ENCODE assay signal across 11 cellular contexts in the genomic region with DNA sequence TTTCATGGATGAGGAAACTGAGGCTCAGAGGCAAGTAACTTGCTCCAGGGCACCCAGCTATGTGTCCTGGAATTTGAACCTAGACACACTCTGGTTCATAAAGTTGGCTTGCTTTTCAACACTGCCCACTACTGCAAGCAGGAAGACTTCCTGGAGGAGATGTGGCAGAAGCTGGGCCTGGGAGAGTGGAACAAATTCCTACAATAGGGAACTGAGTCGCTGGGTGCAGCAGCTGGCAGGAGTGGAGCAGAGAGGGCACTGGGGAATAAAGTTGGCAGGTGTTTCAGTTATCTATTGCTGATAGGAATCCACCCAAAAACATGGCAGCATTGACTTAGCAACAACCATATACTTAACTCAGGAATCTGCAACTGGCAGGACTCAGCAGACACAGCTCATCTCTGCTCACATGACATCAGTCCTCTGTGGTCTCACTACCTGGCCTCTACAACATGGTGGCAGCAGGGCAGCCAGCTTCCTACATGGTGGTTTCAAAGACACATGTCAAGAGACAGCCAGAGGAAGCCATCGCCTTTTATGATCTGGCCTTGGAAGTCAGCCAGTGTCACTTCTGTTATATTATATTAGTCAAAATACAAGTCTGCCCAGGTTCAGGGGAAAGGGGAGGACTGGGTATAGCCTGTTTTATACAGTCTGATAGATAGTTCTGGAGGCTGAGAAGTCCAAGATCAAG. TPM values are rescaled to one million over a fixed set of nuclear protein-coding genes. Genes with fewer than 3 reads are reported as not detected.
DNase-seq lines count a peak whose midpoint lies in the region; ATAC-seq and TF ChIP-seq lines count a peak whose summit lies in the region.
"Had no signal": no experiment of that assay in that cellular context is flagged by ENCODE, and none has a peak within 500 bp of the region (broad histone marks: within the 10 kb centered on the region; RNA-seq: fewer than 3 reads in every experiment).

No MANE protein-coding gene starts in this region.

- no peaks in the 10 kb centered on the region for H3K9me3 ChIP-seq in stomach
- no peaks in the 10 kb centered on the region for H3K9me3 ChIP-seq in CD8-positive, alpha-beta T cell (ENCODE audit: low read length)

- no peak overlapping the region for H3K27ac ChIP-seq in stomach
- H3K27ac ChIP-seq in CD8-positive, alpha-beta T cell (ENCODE audit: low read depth, low read length) = no peak overlapping the region

- no peaks in the 10 kb centered on the region for H3K36me3 Mint-ChIP-seq in activated CD4-positive, alpha-beta memory T cell treated with anti-CD3 and anti-CD28 coated beads for 36 hours
- H3K36me3 Mint-ChIP-seq in CD8-positive, alpha-beta T cell = no peaks in the 10 kb centered on the region

- H3K27me3 ChIP-seq in stomach = no peaks in the 10 kb centered on the region
- H3K27me3 ChIP-seq in CD8-positive, alpha-beta T cell (ENCODE audit: insufficient read depth, low read length) = no peaks in the 10 kb centered on the region

- peaks cover 9% of the 10 kb centered on the region for H3K27me3 Mint-ChIP-seq in activated CD4-positive, alpha-beta memory T cell treated with anti-CD3 and anti-CD28 coated beads for 36 hours
- H3K27me3 Mint-ChIP-seq in CD8-positive, alpha-beta T cell (ENCODE audit: low read depth) = peaks cover 10% of the 10 kb centered on the region

- 43 to 71% (median 61%) methylated on average over 2 of the region's 2 CpGs for WGBS in stomach, 5 donors

- TF ChIP-seq EP300 in stomach (IDR thresholded peaks at IDR 0.05) = no peak

- POLR2A ChIA-PET in activated CD4-positive, alpha-beta memory T cell treated with anti-CD3 and anti-CD28 coated beads for 36 hours (lab: Charles Lee) = no interaction called here
- POLR2A ChIA-PET in CD8-positive, alpha-beta T cell (lab: Charles Lee) = no interaction called here

- no peaks in the 10 kb centered on the region for H3K36me3 ChIP-seq in stomach
- H3K36me3 ChIP-seq in CD8-positive, alpha-beta T cell (ENCODE audit: insufficient read depth, low read length) = no peaks in the 10 kb centered on the region

- intact Hi-C loops in activated CD4-positive, alpha-beta memory T cell treated with anti-CD3 and anti-CD28 coated beads for 36 hours (cut with micrococcal nuclease) = no loop called here
- intact Hi-C loops in stomach (cut with DNase I; ENCODE audit: low total_unique reads) = no loop called here
- intact Hi-C loops in CD8-positive, alpha-beta T cell (cut with DNase I, micrococcal nuclease) = no loop called here

- no peak for TF ChIP-seq POLR2A in stomach (IDR thresholded peaks at IDR 0.05)

- H3K9me3 Mint-ChIP-seq in activated CD4-positive, alpha-beta memory T cell treated with anti-CD3 and anti-CD28 coated beads for 36 hours = no peaks in the 10 kb centered on the region
- no peaks in the 10 kb centered on the region for H3K9me3 Mint-ChIP-seq in CD8-positive, alpha-beta T cell

- no peak overlapping the region for H3K4me3 ChIP-seq in stomach
- H3K4me3 ChIP-seq in CD8-positive, alpha-beta T cell (ENCODE audit: low read depth, low read length) = no peak overlapping the region

- peaks cover 0 to 23% (median 1%) of the 10 kb centered on the region in 4 donors for H3K4me1 ChIP-seq in stomach
- H3K4me1 ChIP-seq in CD8-positive, alpha-beta T cell (ENCODE audit: insufficient read depth, low read length) = peaks cover 7% of the 10 kb centered on the region

- TF ChIP-seq CTCF in stomach (IDR thresholded peaks at IDR 0.05) = no peak
- no peak for TF ChIP-seq CTCF in CD8-positive, alpha-beta T cell (IDR thresholded peaks at IDR 0.05)

- DNase-seq in DMS153 (lab: John Stamatoyannopoulos, UW) = peak; percentile 61
- DNase-seq in Kasumi-1 (lab: John Stamatoyannopoulos, UW) = peak; percentile 52 to 69
- peak; percentile 37 for DNase-seq in activated CD4-positive, alpha-beta memory T cell treated with anti-CD3 and anti-CD28 coated beads for 36 hours
- no peak for DNase-seq in stomach
- no peak for DNase-seq in iPS-NIHi11 (ENCODE audit: low spot score)
- no peak for DNase-seq in CD8-positive, alpha-beta T cell
- DNase-seq: caudate nucleus; mesendoderm; stimulated activated naive CD4-positive, alpha-beta T cell treated with Interleukin-2 at 50 U/mL for 16 hours had no signal

- no peak overlapping the region for H3K27ac Mint-ChIP-seq in activated CD4-positive, alpha-beta memory T cell treated with anti-CD3 and anti-CD28 coated beads for 36 hours
- H3K27ac Mint-ChIP-seq in CD8-positive, alpha-beta T cell = no peak overlapping the region

- no peak overlapping the region for H3K4me3 Mint-ChIP-seq in activated CD4-positive, alpha-beta memory T cell treated with anti-CD3 and anti-CD28 coated beads for 36 hours
- no peak overlapping the region for H3K4me3 Mint-ChIP-seq in CD8-positive, alpha-beta T cell

- CTCF ChIA-PET in activated CD4-positive, alpha-beta memory T cell treated with anti-CD3 and anti-CD28 coated beads for 36 hours (lab: Charles Lee) = interaction anchor here (1.2 to 2.1 kb wide), 3 partner anchors 37 to 212 kb away, joined by 5 to 11 read pairs (median 5); no protein-coding TSS in a partner anchor
- CTCF ChIA-PET in CD8-positive, alpha-beta T cell (lab: Charles Lee) = interaction anchor here (1.0 to 3.3 kb wide), 4 partner anchors 9 to 57 kb away, joined by 4 to 16 read pairs (median 8); no protein-coding TSS in a partner anchor

- ATAC-seq in CD8-positive, alpha-beta T cell = no peak

- peaks cover 26% of the 10 kb centered on the region for H3K4me1 Mint-ChIP-seq in activated CD4-positive, alpha-beta memory T cell treated with anti-CD3 and anti-CD28 coated beads for 36 hours (ENCODE audit: low read depth)
- H3K4me1 Mint-ChIP-seq in CD8-positive, alpha-beta T cell (ENCODE audit: low read depth) = peaks cover 8% of the 10 kb centered on the region

RNA-seq across cellular contexts. Expression of a gene that starts 10.6 kb away (rescaled TPM):
- under 1 TPM in 1 of 2 experiments, not detected in 1; 0.12 TPM for total RNA-seq in activated CD4-positive, alpha-beta memory T cell treated with anti-CD3 and anti-CD28 coated beads for 36 hours
- total RNA-seq in stomach = 100 to 1,000 TPM in 1 of 5 donors, 10 to 100 TPM in 2, 1 to 10 TPM in 2; 5.5 to 120 (median 28.4) TPM
- 10 to 100 TPM; 11.3 to 17.8 (median 13.6) TPM for polyA plus RNA-seq in stomach
- under 1 TPM in 1 of 2 experiments, not detected in 1; 0.19 TPM for total RNA-seq in CD8-positive, alpha-beta T cell

RNA-seq across cellular contexts. Expression of a gene that starts 30.5 kb away (rescaled TPM):
- 1 to 10 TPM; 1.4 to 1.9 TPM for total RNA-seq in activated CD4-positive, alpha-beta memory T cell treated with anti-CD3 and anti-CD28 coated beads for 36 hours
- total RNA-seq in stomach = 100 to 1,000 TPM in 2 of 5 donors, 10 to 100 TPM in 3; 28.6 to 195 (median 66.3) TPM
- polyA plus RNA-seq in stomach = 100 to 1,000 TPM in 1 of 3 donors, 10 to 100 TPM in 2; 70.2 to 112 (median 90.1) TPM
- total RNA-seq in CD8-positive, alpha-beta T cell = not detected

RNA-seq across cellular contexts. Expression of a gene that starts 43.6 kb away (rescaled TPM):
- total RNA-seq in activated CD4-positive, alpha-beta memory T cell treated with anti-CD3 and anti-CD28 coated beads for 36 hours = 100 to 1,000 TPM; 101 to 106 TPM
- 10 to 100 TPM in 3 of 5 donors, 1 to 10 TPM in 2; 1.7 to 86.4 (median 11.2) TPM for total RNA-seq in stomach
- polyA plus RNA-seq in stomach = 10 to 100 TPM in 1 of 3 donors, 1 to 10 TPM in 2; 3.8 to 10.2 (median 6.7) TPM
- total RNA-seq in CD8-positive, alpha-beta T cell = 10 to 100 TPM; 63.2 to 63.9 TPM
- total RNA-seq: HT1080 had no signal

RNA-seq across cellular contexts. Expression of a gene that starts 50.1 kb away (rescaled TPM):
- not detected for total RNA-seq in activated CD4-positive, alpha-beta memory T cell treated with anti-CD3 and anti-CD28 coated beads for 36 hours
- total RNA-seq in stomach = 1 to 10 TPM in 1 of 5 donors, not detected in 4; 4.2 TPM
- polyA plus RNA-seq in stomach = 1 to 10 TPM; 4.1 to 7.1 (median 5.0) TPM
- total RNA-seq in CD8-positive, alpha-beta T cell = not detected
- total RNA-seq: endothelial cell of umbilical vein, HT1080 had no signal
- polyA plus RNA-seq: endothelial cell of umbilical vein had no signal

Comparison
In these comparisons a context has a peak if more than half of its experiments do, and no peak if none do; other contexts are left out.
1. DNase-seq: peak in DMS153 (single experiment), Kasumi-1 (2 of 2) and activated CD4-positive, alpha-beta memory T cell treated with anti-CD3 and anti-CD28 coated beads for 36 hours (single experiment); none in stomach (single experiment), iPS-NIHi11 (single experiment) and CD8-positive, alpha-beta T cell (0 of 7).
2. RNA of a gene that starts 10.6 kb away (total RNA-seq): 5.5 to 120 TPM in stomach; 0.19 TPM in CD8-positive, alpha-beta T cell and 0.12 TPM in activated CD4-positive, alpha-beta memory T cell treated with anti-CD3 and anti-CD28 coated beads for 36 hours; every median in the first group is over 4 times any median in the second.
3. RNA of a gene that starts 30.5 kb away (total RNA-seq): 28.6 to 195 TPM in stomach; 1.4 to 1.9 TPM in activated CD4-positive, alpha-beta memory T cell treated with anti-CD3 and anti-CD28 coated beads for 36 hours and not detected in CD8-positive, alpha-beta T cell; every median in the first group is over 10 times any median in the second.